ENCODE assay signal across 1 cellular context in genomic region chr7:134316539-134317344, GRCh38.
TF ChIP-seq lines count a peak whose summit lies in the region.

TSS of gene SLC35B4 (minus strand) at chr7:134316930. CDS start at chr7:134316751, 179 bp downstream.

TF ChIP-seq in K562, 482 proteins besides CTCF, POLR2A, EP300 and RAD21 (continued from another document and continues in another):
- TF ChIP-seq PREB (CRISPR knock-in tag; IDR thresholded peaks at IDR 0.05) (peak; percentile 74; the same call in 1 of the 2 replicates), GATAD2A (IDR thresholded peaks at IDR 0.05) (0 out of 2 replicates have a peak, but pooled peaks have one; percentile 31), ZNF830 (CRISPR knock-in tag; IDR thresholded peaks at IDR 0.05) (no peak), CBFB (CRISPR knock-in tag; IDR thresholded peaks at IDR 0.05) (peak; percentile 83; the same call in 1 of the 2 replicates), YBX1 (IDR thresholded peaks at IDR 0.05) (no peak), ARHGAP35 (IDR thresholded peaks at IDR 0.05; ENCODE audit: partially characterized antibody) (peak; percentile 21), ETS2 (tag; IDR thresholded peaks at IDR 0.05; ENCODE audit: borderline replicate concordance, poor library complexity, severe bottlenecking) (no peak), POLR2G (IDR thresholded peaks at IDR 0.05; ENCODE audit: low read depth, low read length) (peak; percentile 94), ATF7 (IDR thresholded peaks at IDR 0.05) (peak; percentile 92), NFRKB (IDR thresholded peaks at IDR 0.05; ENCODE audit: low read depth) (no peak), DDX20 (tag; IDR thresholded peaks at IDR 0.05; ENCODE audit: low read depth) (no peak), ZNF707 (CRISPR knock-in tag; conservative IDR thresholded peaks at IDR 0.05) (no peak), MIER1 (IDR thresholded peaks at IDR 0.05; ENCODE audit: low read depth) (no peak), ZNF224 (CRISPR knock-in tag; IDR thresholded peaks at IDR 0.05) (no peak), FOSL1 (tag; conservative IDR thresholded peaks at IDR 0.05) (peak; percentile 59), PHB2 (IDR thresholded peaks at IDR 0.05; ENCODE audit: low read depth) (no peak), AFF4 (CRISPR knock-in tag; IDR thresholded peaks at IDR 0.05) (peak; percentile 89), SMAD2 (IDR thresholded peaks at IDR 0.05; ENCODE audit: low read depth, low read length) (0 out of 2 replicates have a peak, but pooled peaks have one; percentile 7), HOMEZ (CRISPR knock-in tag; IDR thresholded peaks at IDR 0.05) (peak; percentile 16; the same call in 1 of the 2 replicates), CBX5 (IDR thresholded peaks at IDR 0.05; ENCODE audit: borderline replicate concordance, low read depth) (0 out of 2 replicates have a peak, but pooled peaks have one; percentile 62), E2F3 (CRISPR knock-in tag; IDR thresholded peaks at IDR 0.05) (peak; percentile 16; the same call in 1 of the 2 replicates), RHOXF2B (CRISPR knock-in tag; conservative IDR thresholded peaks at IDR 0.05) (no peak), ZMIZ1 (IDR thresholded peaks at IDR 0.05; ENCODE audit: low read depth in 2 of 2, low read length in 2 of 2) (peak; percentile 30 to 59; a peak in 2 of 4 replicates), ZNF263 (CRISPR knock-in tag; IDR thresholded peaks at IDR 0.05; ENCODE audit: borderline replicate concordance) (peak; percentile 34; the same call in 1 of the 2 replicates), ZBTB17 (CRISPR knock-in tag; IDR thresholded peaks at IDR 0.05) (0 out of 2 replicates have a peak, but pooled peaks have one; percentile 37), MBD2 (IDR thresholded peaks at IDR 0.05; ENCODE audit: borderline replicate concordance, low read depth) (peak; percentile 95), ATF2 (CRISPR knock-in tag; IDR thresholded peaks at IDR 0.05) (no peak), GABPB1 (CRISPR knock-in tag; IDR thresholded peaks at IDR 0.05) (peak; percentile 97), ZC3H8 (IDR thresholded peaks at IDR 0.05) (no peak), ZNF511 (CRISPR knock-in tag; IDR thresholded peaks at IDR 0.05) (peak; percentile 82; the same call in 1 of the 2 replicates), ZNF507 (tag; conservative IDR thresholded peaks at IDR 0.05) (no peak), NR1H2 (CRISPR knock-in tag; IDR thresholded peaks at IDR 0.05) (peak; percentile 91), ZNF444 (CRISPR knock-in tag; IDR thresholded peaks at IDR 0.05) (no peak), BRD4 (IDR thresholded peaks at IDR 0.05) (no peak), ZFX (CRISPR knock-in tag; IDR thresholded peaks at IDR 0.05) (peak; percentile 99), ARID4B (CRISPR knock-in tag; IDR thresholded peaks at IDR 0.05) (peak; percentile 94), CBFA2T2 (conservative IDR thresholded peaks at IDR 0.05) (no peak), SMARCB1 (IDR thresholded peaks at IDR 0.05; ENCODE audit: insufficient read length, low read depth) (no peak), TCF7 (IDR thresholded peaks at IDR 0.05; ENCODE audit: borderline replicate concordance) (no peak), ZNF146 (CRISPR knock-in tag; IDR thresholded peaks at IDR 0.05; ENCODE audit: unreplicated experiment) (no peak), NCOA6 (IDR thresholded peaks at IDR 0.05) (peak; percentile 80), HDAC8 (tag; IDR thresholded peaks at IDR 0.05) (peak; percentile 39; the same call in 1 of the 2 replicates), PTTG1 (tag; IDR thresholded peaks at IDR 0.05; ENCODE audit: low read depth) (no peak), ID3 (CRISPR knock-in tag; IDR thresholded peaks at IDR 0.05) (no peak), ID3 (tag; IDR thresholded peaks at IDR 0.05) (peak; percentile 81; the same call in 1 of the 2 replicates), CHD1 (IDR thresholded peaks at IDR 0.05; ENCODE audit: low read length) (peak; percentile 71), E2F6 (IDR thresholded peaks at IDR 0.05; ENCODE audit: borderline replicate concordance in 1 of 2, extremely low read depth in 1 of 2, insufficient read depth in 1 of 2, insufficient read length in 1 of 2, low read depth in 1 of 2, low read length in 1 of 2, poor library complexity in 1 of 2, severe bottlenecking in 1 of 2) (peak in 1 of 2 experiments; percentile 42), ZNF140 (CRISPR knock-in tag; IDR thresholded peaks at IDR 0.05) (no peak), ASH1L (IDR thresholded peaks at IDR 0.05; ENCODE audit: borderline replicate concordance, low read depth, partially characterized antibody) (peak; percentile 59), DLX4 (CRISPR knock-in tag; IDR thresholded peaks at IDR 0.05) (no peak), CCNT2 (IDR thresholded peaks at IDR 0.05; ENCODE audit: borderline replicate concordance, extremely low read depth, insufficient read length, low read depth, low read length) (peak; percentile 51)
